ENCODE assay signal across 7 cellular contexts in genomic region chr19:50203281-50204080, GRCh38. TPM values are rescaled to one million over a fixed set of nuclear protein-coding genes. Genes with fewer than 3 reads are reported as not detected.
DNase-seq lines count a peak whose midpoint lies in the region; ATAC-seq and TF ChIP-seq lines count a peak whose summit lies in the region.

Gene MYH14, plus strand, starts transcription at chr19:50203622. Its CDS starts 6,744 bp downstream, at chr19:50210366.

- TF ChIP-seq EP300 in suprapubic skin (IDR thresholded peaks at IDR 0.05) = no peak

- DNase-seq in HCT116 (ENCODE audit: low read depth, low spot score) = peak; percentile 86
- peak; percentile 94 for DNase-seq in NCI-H510A (lab: John Stamatoyannopoulos, UW)
- DNase-seq in lung microvascular endothelial cell (ENCODE audit: low read depth in 2 of 2) = peak; percentile 76 to 81
- peak in 1 of 2 donors; percentile 80 for DNase-seq in suprapubic skin (ENCODE audit: low spot score in 2 of 2)

- peak; percentile 87 for ATAC-seq in HCT116
- ATAC-seq in GM19035 (IDR thresholded peaks at IDR 0.05; ENCODE audit: unreplicated experiment) = no peak
- ATAC-seq in HG02870 (IDR thresholded peaks at IDR 0.05; ENCODE audit: unreplicated experiment) = no peak

- peak within 1 kb of the TSS; percentile 92 for H3K4me2 ChIP-seq in HCT116 (ENCODE audit: low read length)

- H3K27me3 ChIP-seq in HCT116 (ENCODE audit: insufficient read depth, low read length) (no peaks in the 10 kb centered on the region), ectodermal cell (ENCODE audit: control insufficient read depth, insufficient read depth, low read length, poor library complexity, severe bottlenecking) (peaks cover 4% of the 10 kb centered on the region), suprapubic skin (peaks cover 50% of the 10 kb centered on the region)

- no peaks in the 10 kb centered on the region for H4K20me1 ChIP-seq in HCT116 (ENCODE audit: insufficient read depth)

- H3K4me1 ChIP-seq in HCT116 (ENCODE audit: control insufficient read depth in 1 of 2, insufficient read depth in 2 of 2, low read length in 2 of 2) = peaks cover 25 to 30% of the 10 kb centered on the region in 2 experiments
- no peaks in the 10 kb centered on the region for H3K4me1 ChIP-seq in ectodermal cell (ENCODE audit: control insufficient read depth, insufficient read depth, low read length)
- peaks cover 39% of the 10 kb centered on the region for H3K4me1 ChIP-seq in suprapubic skin

- H3K27ac ChIP-seq in HCT116 (ENCODE audit: low read depth, low read length) (peak within 1 kb of the TSS; percentile 40; the same call in 1 of the 2 replicates), ectodermal cell (ENCODE audit: insufficient read depth, low read depth, low read length, poor library complexity, severe bottlenecking) (no peak within 1 kb of the TSS), suprapubic skin (peak within 1 kb of the TSS; percentile 76)

- H3K36me3 ChIP-seq in HCT116 (ENCODE audit: control insufficient read depth in 1 of 2, insufficient read depth in 2 of 2, low read length in 2 of 2) (no peaks in the 10 kb centered on the region), ectodermal cell (ENCODE audit: control insufficient read depth, insufficient read depth, low read length) (no peaks in the 10 kb centered on the region), suprapubic skin (no peaks in the 10 kb centered on the region)

- TF ChIP-seq POLR2A in HCT116 (IDR thresholded peaks at IDR 0.05; ENCODE audit: borderline replicate concordance, extremely low read depth, insufficient read depth, insufficient read length) (no peak), suprapubic skin (IDR thresholded peaks at IDR 0.05) (no peak)

- 64 to 65% methylated on average over 77 to 78 of the region's 78 CpGs for WGBS in ectodermal cell, 2 experiments
- 5% methylated on average over 17 of the region's 78 CpGs for WGBS in suprapubic skin

- H3K9ac ChIP-seq in HCT116 (ENCODE audit: low read length) = peak within 1 kb of the TSS; percentile 82

- CTCF ChIA-PET in HCT116 (lab: Charles Lee) = no interaction called here

- RAD21 ChIA-PET in HCT116 (lab: Charles Lee; ENCODE audit: low non-redundant PET in 1 of 2, low total read pairs in 2 of 2, uncharacterized antibody in 2 of 2, unreplicated experiment in 2 of 2) = no interaction called here

- peak within 1 kb of the TSS; percentile 57 for H2AFZ ChIP-seq in HCT116 (ENCODE audit: low read depth, low read length, poor library complexity, severe bottlenecking)

- no peaks in the 10 kb centered on the region for H3K9me2 ChIP-seq in HCT116 (ENCODE audit: insufficient read depth)

- 0 out of 2 replicates have a peak, but pooled peaks cover 8% of the 10 kb centered on the region for H3K79me2 ChIP-seq in HCT116 (ENCODE audit: insufficient read depth, low read length)

- H3K4me3 ChIP-seq in HCT116 (replicated peaks in 1 of 2; ENCODE audit: low read depth in 1 of 2, low read length in 2 of 2) (peak within 1 kb of the TSS; percentile 55 to 73), ectodermal cell (ENCODE audit: insufficient read depth, low read depth, low read length) (peak within 1 kb of the TSS; percentile 13), suprapubic skin (peak within 1 kb of the TSS; percentile 63)

- intact Hi-C loops in HCT116 (cut with micrococcal nuclease) = no loop called here

- POLR2A ChIA-PET in HCT116 (lab: Charles Lee) = interaction anchor here (0.6 to 0.7 kb wide), 2 partner anchors 9 to 30 kb away, joined by 3 read pairs; no protein-coding TSS in a partner anchor

- TF ChIP-seq CTCF in HCT116 (IDR thresholded peaks at IDR 0.05 in 2 of 3, conservative IDR thresholded peaks at IDR 0.05 in 1 of 3; ENCODE audit: borderline replicate concordance in 1 of 3, insufficient read depth in 1 of 3, low read depth in 2 of 3, low read length in 2 of 3) (no peak), suprapubic skin (IDR thresholded peaks at IDR 0.05) (no peak)

- no peak for TF ChIP-seq RAD21 in HCT116 (IDR thresholded peaks at IDR 0.05; ENCODE audit: low read depth)

- no TSS peak for BruUV-seq in HCT116 (replicated peaks; lab: Mats Ljungman, UMichigan)

- no peaks in the 10 kb centered on the region for H3K9me3 ChIP-seq in HCT116 (ENCODE audit: control insufficient read depth in 1 of 2, insufficient read depth in 1 of 2, low read depth in 1 of 2, low read length in 2 of 2)
- H3K9me3 ChIP-seq in ectodermal cell (ENCODE audit: control insufficient read depth, low read length) = peaks cover 2% of the 10 kb centered on the region
- no peaks in the 10 kb centered on the region for H3K9me3 ChIP-seq in suprapubic skin

TF ChIP-seq in HCT116, 20 proteins besides CTCF, POLR2A, EP300 and RAD21:
- TF ChIP-seq POLR2AphosphoS5 (IDR thresholded peaks at IDR 0.05; ENCODE audit: low read depth, low read length) (peak; percentile 61; the same call in 1 of the 2 replicates), JUND (IDR thresholded peaks at IDR 0.05) (no peak), CBX3 (IDR thresholded peaks at IDR 0.05; ENCODE audit: low read depth) (no peak), CEBPB (IDR thresholded peaks at IDR 0.05; ENCODE audit: low read depth) (no peak), ZNF274 (IDR thresholded peaks at IDR 0.05; ENCODE audit: low read depth, low read length) (no peak), SP1 (IDR thresholded peaks at IDR 0.05; ENCODE audit: low read depth) (peak; percentile 97), ATF3 (IDR thresholded peaks at IDR 0.05) (no peak), EZH2 (IDR thresholded peaks at IDR 0.05) (no peak), YY1 (IDR thresholded peaks at IDR 0.05; ENCODE audit: extremely low read depth, insufficient replicate concordance, low read depth, low read length) (no peak), ZFX (IDR thresholded peaks at IDR 0.05) (peak; percentile 53), SRF (IDR thresholded peaks at IDR 0.05; ENCODE audit: low read depth) (no peak), FOSL1 (IDR thresholded peaks at IDR 0.05; ENCODE audit: low read depth) (no peak), EGR1 (IDR thresholded peaks at IDR 0.05; ENCODE audit: low read depth) (peak; percentile 64; the same call in 1 of the 2 replicates), ZBTB33 (IDR thresholded peaks at IDR 0.05; ENCODE audit: extremely low read depth, insufficient replicate concordance, low read length) (no peak), TCF7L2 (IDR thresholded peaks at IDR 0.05; ENCODE audit: borderline replicate concordance, extremely low read depth, insufficient read depth, insufficient read length) (no peak)
- TF ChIP-seq, protein P1, sequence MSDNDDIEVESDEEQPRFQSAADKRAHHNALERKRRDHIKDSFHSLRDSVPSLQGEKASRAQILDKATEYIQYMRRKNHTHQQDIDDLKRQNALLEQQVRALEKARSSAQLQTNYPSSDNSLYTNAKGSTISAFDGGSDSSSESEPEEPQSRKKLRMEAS (IDR thresholded peaks at IDR 0.05) = 0 out of 2 replicates have a peak, but pooled peaks have one; percentile 23

RNA-seq across cellular contexts. Expression of gene MYH14, which starts in this region (rescaled TPM):
- 60.1 TPM for total RNA-seq in HCT116 (2021; ENCODE audit: unreplicated experiment)
- 56.7 and 59.5 TPM in 2 replicates for polyA plus RNA-seq in HCT116 (2012)
- 3.9 TPM for polyA plus RNA-seq in ectodermal cell (2013, experiment 1 of 4)
- 3.2 TPM for polyA plus RNA-seq in ectodermal cell (2013, experiment 2 of 4)
- polyA plus RNA-seq in ectodermal cell (2013, experiment 3 of 4) = 2.5 TPM
- polyA plus RNA-seq in ectodermal cell (2013, experiment 4 of 4) = 2.8 TPM
- under 0.01 TPM in 2 replicates for total RNA-seq in lung microvascular endothelial cell
- total RNA-seq in suprapubic skin = 100 to 1,000 TPM in 3 of 4 donors, 10 to 100 TPM in 1; 84.8 to 116 (median 104) TPM

Comparison
In these comparisons a context has a peak if more than half of its experiments do, and no peak if none do; other contexts are left out.
1. RNA of gene MYH14 (total RNA-seq): 84.8 to 116 TPM in suprapubic skin and 60.1 TPM in HCT116 (single experiment); under 0.01 TPM in lung microvascular endothelial cell; every median in the first group is over 10 times any median in the second.
2. Peak in DNase-seq in lung microvascular endothelial cell; RNA of the gene not detected or under 1 TPM.
3. H3K4me3 ChIP-seq: peak in every context shown above with its lines; median percentile 64 in HCT116; 63 in suprapubic skin; 13 in ectodermal cell.